In the genomic region with DNA sequence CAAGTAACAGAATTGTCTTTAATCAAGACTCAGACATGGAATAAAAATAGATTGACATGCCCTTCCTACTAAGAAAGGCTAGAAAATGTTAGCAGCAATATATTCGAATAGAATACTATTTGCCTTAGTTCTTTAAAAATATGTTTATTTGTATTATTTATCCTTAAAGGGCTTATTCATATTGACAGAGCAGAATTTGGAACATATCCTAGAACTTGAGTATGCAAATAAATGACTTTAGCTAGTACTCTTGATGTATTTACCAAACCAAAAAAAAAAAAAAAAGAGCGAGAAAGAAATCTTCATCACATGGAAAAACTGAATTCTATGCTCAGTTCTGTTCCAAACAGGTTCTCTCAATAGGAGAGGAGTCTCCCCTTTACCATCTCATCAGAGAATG, we compare ENCODE assay signal across 21 cellular contexts.
DNase-seq lines count a peak whose midpoint lies in the region; ATAC-seq and TF ChIP-seq lines count a peak whose summit lies in the region.
"Had no signal": no experiment of that assay in that cellular context is flagged by ENCODE, and none has a peak within 500 bp of the region (broad histone marks: within the 10 kb centered on the region; RNA-seq: fewer than 3 reads in every experiment).

No MANE protein-coding gene starts in this region.

- H3K4me3 ChIP-seq in LNCaP clone FGC (ENCODE audit: low read depth, low read length): no peak overlapping the region
- H3K4me3 ChIP-seq: A549; BLaER1 treated with 17β-estradiol and CSF1 and Interleukin-3, amounts not matched to agents 10 nM and 100 nM; GM12878; GM23338 had no signal

- DNase-seq in LNCaP clone FGC (ENCODE audit: low read depth): peak; percentile 84
- peak; percentile 15 for DNase-seq in NCI-H2029 treated with DMSO at 0.1 percent for 48 hours (lab: John Stamatoyannopoulos, UW)
- DNase-seq in OCI-M2 (lab: John Stamatoyannopoulos, UW; ENCODE audit: unreplicated experiment): no peak
- DNase-seq: 8988T; ACHN; AML-193; BE2C; Calu3; CD4-positive, alpha-beta T cell; COR-L47; EL; GDM1; H9 had no signal

- H3K27ac ChIP-seq in VCaP: peak overlapping the region; percentile 42
- H3K27ac ChIP-seq: A549; BLaER1 treated with 17β-estradiol and CSF1 and Interleukin-3, amounts not matched to agents 10 nM and 100 nM had no signal

- ATAC-seq in HG03439 (IDR thresholded peaks at IDR 0.05; ENCODE audit: unreplicated experiment) (no peak), GM18867 (IDR thresholded peaks at IDR 0.05; ENCODE audit: unreplicated experiment) (no peak)
- ATAC-seq: A549, GM12878, GM23338, HCT116 had no signal

- TF ChIP-seq CTCF in LNCaP clone FGC (IDR thresholded peaks at IDR 0.05; ENCODE audit: control insufficient read depth, extremely low read depth, insufficient read depth) (no peak), VCaP (conservative IDR thresholded peaks at IDR 0.05) (no peak)
